24 cellular contexts compared by ENCODE assay signal in genomic region chr5:4245511-4245910, GRCh38.
"Had no signal": no experiment of that assay in that cellular context is flagged by ENCODE, and none has a peak within 500 bp of the region (broad histone marks: within the 10 kb centered on the region; RNA-seq: fewer than 3 reads in every experiment).

No MANE protein-coding gene starts in this region.

- H3K27me3 ChIP-seq: left lung, right atrium auricular region, tibial nerve, upper lobe of left lung, uterus had no signal

- H3K9me3 ChIP-seq: gastroesophageal sphincter, heart left ventricle, left lung, prostate gland, right atrium auricular region, thoracic aorta, tibial nerve, upper lobe of left lung, uterus had no signal

- DNase-seq: dorsolateral prefrontal cortex; effector CD4-positive, alpha-beta T cell; foreskin fibroblast; heart left ventricle; hippocampal formation; left cardiac atrium; left lung; mesenchymal stem cell; midbrain; naive thymus-derived CD4-positive, alpha-beta T cell; nucleus accumbens; stimulated activated CD4-positive, alpha-beta T cell treated with anti-CD3 and anti-CD28 coated beads, Interleukin-2, amount 100 ng/mL, for 24 hours; stimulated activated CD4-positive, alpha-beta T cell treated with anti-CD3 and anti-CD28 coated beads, Interleukin-4, amount 100 ng/mL, for 4 hours; stimulated activated naive CD8-positive, alpha-beta T cell treated with anti-CD3 and anti-CD28 coated beads, Interleukin-15, Interleukin-2, amounts not matched to agents 100 U/mL and 50 U/mL, for 24 hours; upper lobe of left lung; uterus had no signal

- H3K27ac ChIP-seq: dorsolateral prefrontal cortex, gastroesophageal sphincter, heart left ventricle, left lung, prostate gland, right atrium auricular region, thoracic aorta, tibial nerve, upper lobe of left lung, uterus had no signal

- H3K27me3 Mint-ChIP-seq: stimulated activated memory B cell treated with anti-CD40 and anti-IgM and Interleukin-4, amounts not matched to agents 10 μg/mL and 1 μg/mL and 100 μg/mL, for 72 hours had no signal

- H3K4me3 Mint-ChIP-seq: naive thymus-derived CD4-positive, alpha-beta T cell; nephron; stimulated activated memory B cell treated with anti-CD40 and anti-IgM and Interleukin-4, amounts not matched to agents 10 μg/mL and 1 μg/mL and 100 μg/mL, for 72 hours had no signal

- H3K9me3 Mint-ChIP-seq: nephron had no signal

- H3K4me1 Mint-ChIP-seq: naive thymus-derived CD4-positive, alpha-beta T cell; nephron; stimulated activated memory B cell treated with anti-CD40 and anti-IgM and Interleukin-4, amounts not matched to agents 10 μg/mL and 1 μg/mL and 100 μg/mL, for 72 hours had no signal

- H3K4me1 ChIP-seq: gastroesophageal sphincter, heart left ventricle, left lung, prostate gland, right atrium auricular region, tibial nerve, upper lobe of left lung, uterus had no signal

- H3K27ac Mint-ChIP-seq: naive thymus-derived CD4-positive, alpha-beta T cell; nephron; stimulated activated memory B cell treated with anti-CD40 and anti-IgM and Interleukin-4, amounts not matched to agents 10 μg/mL and 1 μg/mL and 100 μg/mL, for 72 hours had no signal

- H3K36me3 ChIP-seq: gastroesophageal sphincter, heart left ventricle, left lung, prostate gland, right atrium auricular region, thoracic aorta, tibial nerve, upper lobe of left lung, uterus had no signal

- H3K4me3 ChIP-seq: dorsolateral prefrontal cortex, gastroesophageal sphincter, heart left ventricle, left lung, prostate gland, right atrium auricular region, thoracic aorta, tibial nerve, upper lobe of left lung, uterus had no signal

- H3K36me3 Mint-ChIP-seq: naive thymus-derived CD4-positive, alpha-beta T cell; stimulated activated memory B cell treated with anti-CD40 and anti-IgM and Interleukin-4, amounts not matched to agents 10 μg/mL and 1 μg/mL and 100 μg/mL, for 72 hours had no signal

- ATAC-seq: gastroesophageal sphincter; heart left ventricle; left cardiac atrium; left lung; naive thymus-derived CD4-positive, alpha-beta T cell; sciatic nerve; stimulated activated memory B cell treated with anti-CD40 and anti-IgM and Interleukin-4, amounts not matched to agents 10 μg/mL and 1 μg/mL and 100 μg/mL, for 72 hours; stimulated activated naive CD8-positive, alpha-beta T cell treated with anti-CD3 and anti-CD28 coated beads, Interleukin-15, Interleukin-2, amounts not matched to agents 100 U/mL and 50 U/mL, for 24 hours had no signal
